Comparison of ENCODE assay signal across 18 cellular contexts in the genomic region with DNA sequence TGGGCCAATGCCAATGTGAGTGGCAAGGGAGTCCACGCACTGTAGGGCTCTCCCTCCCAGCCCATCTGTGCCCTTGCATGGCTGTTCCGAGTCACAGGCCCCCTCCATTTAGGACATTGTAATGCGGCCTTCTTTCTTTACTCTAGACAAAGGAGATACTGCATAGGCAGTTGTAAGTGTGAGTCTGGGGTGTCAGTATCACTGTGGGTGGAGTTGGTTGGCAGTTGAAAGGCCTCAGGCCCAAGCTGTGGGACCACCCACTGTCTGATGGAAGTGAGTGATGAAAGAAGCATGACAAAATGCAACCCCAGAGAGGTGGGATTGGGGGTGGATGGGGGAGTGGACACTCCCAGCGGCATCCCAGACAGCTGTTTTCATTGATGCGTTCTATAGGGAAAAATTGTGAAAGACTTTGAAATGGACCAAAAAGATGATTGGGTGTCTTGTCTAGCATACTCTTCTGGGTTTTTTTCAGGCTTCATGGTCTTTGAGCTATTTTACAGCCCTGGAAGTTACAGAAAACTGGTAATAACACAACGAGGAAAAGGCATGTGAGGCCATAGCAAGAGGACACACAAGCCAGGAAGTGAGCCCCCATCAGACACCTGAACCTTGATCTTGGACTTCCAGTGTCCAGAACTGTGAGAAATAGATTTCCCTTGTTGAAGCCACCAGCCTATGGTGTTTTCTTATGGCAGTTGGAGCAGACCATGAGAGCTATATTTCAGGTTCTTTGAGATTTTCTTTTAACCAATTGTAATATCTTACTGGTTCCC.
DNase-seq lines count a peak whose midpoint lies in the region; ATAC-seq and TF ChIP-seq lines count a peak whose summit lies in the region.
"Had no signal": no experiment of that assay in that cellular context is flagged by ENCODE, and none has a peak within 500 bp of the region (broad histone marks: within the 10 kb centered on the region; RNA-seq: fewer than 3 reads in every experiment).

No MANE protein-coding gene starts in this region.

- no peaks in the 10 kb centered on the region for H3K9me3 ChIP-seq in RWPE2 (ENCODE audit: severe bottlenecking)
- H3K9me3 ChIP-seq: A549 had no signal

- H3K27ac Mint-ChIP-seq in GM23338, result 0 out of 2 replicates have a peak overlapping the region, but pooled peaks have one; percentile 60
- H3K27ac Mint-ChIP-seq: CD4-positive, CD25-positive, alpha-beta regulatory T cell had no signal

- no peak overlapping the region for H3K4me2 ChIP-seq in GM23338

- H3K4me3 ChIP-seq in GM23338 (no peak overlapping the region), RWPE2 (ENCODE audit: severe bottlenecking) (no peak overlapping the region)
- H3K4me3 ChIP-seq: A549 had no signal

- H3K4me1 ChIP-seq in GM23338 (ENCODE audit: insufficient read depth), result peaks cover 18% of the 10 kb centered on the region; the same call in 1 of the 2 replicates
- H3K4me1 ChIP-seq in RWPE2 (ENCODE audit: insufficient read depth, poor library complexity, severe bottlenecking), result peaks cover 12% of the 10 kb centered on the region

- no peaks in the 10 kb centered on the region for H3K9me2 ChIP-seq in GM23338 (ENCODE audit: insufficient read depth)

- no peaks in the 10 kb centered on the region for H4K20me1 ChIP-seq in GM23338 (replicated peaks; ENCODE audit: insufficient read depth)

- peaks cover 34% of the 10 kb centered on the region for H3K4me1 Mint-ChIP-seq in GM23338

- intact Hi-C loops in posterior vena cava (cut with DNase I), result no loop called here

- H3K36me3 Mint-ChIP-seq in GM23338 (ENCODE audit: low read depth), result no peaks in the 10 kb centered on the region
- H3K36me3 Mint-ChIP-seq: CD4-positive, CD25-positive, alpha-beta regulatory T cell had no signal

- H3K27me3 Mint-ChIP-seq in GM23338 (ENCODE audit: insufficient read depth, low read depth, poor library complexity), result peaks cover 19% of the 10 kb centered on the region
- H3K27me3 Mint-ChIP-seq: CD4-positive, CD25-positive, alpha-beta regulatory T cell had no signal

- H3F3A ChIP-seq in GM23338 (replicated peaks; ENCODE audit: low read depth), result no peaks in the 10 kb centered on the region

- H3K79me2 ChIP-seq in GM23338 (replicated peaks; ENCODE audit: insufficient read depth), result no peaks in the 10 kb centered on the region

- DNase-seq in GM23338 (ENCODE audit: low spot score) (no peak), RWPE2 (ENCODE audit: low spot score) (no peak), posterior vena cava (ENCODE audit: low spot score) (peak; percentile 48), COLO829 (ENCODE audit: low spot score) (no peak), NCI-H146 treated with DMSO at 0.1 percent for 48 hours (lab: John Stamatoyannopoulos, UW; ENCODE audit: unreplicated experiment) (no peak)
- DNase-seq: Calu3; CD4-positive, CD25-positive, alpha-beta regulatory T cell; DMS53; KBM-7; NCI-H1417 treated with DMSO at 0.1 percent for 48 hours; NCI-H2029 treated with DMSO at 0.1 percent for 48 hours; NCI-H2171 treated with DMSO at 0.1 percent for 48 hours; NCI-H446 treated with DMSO at 0.1 percent for 48 hours; NK-92 treated with Interleukin-12 subunit alpha and Interleukin-12 subunit beta, amount 100 ng/mL, for 24 hours had no signal

- peak; percentile 77 for ATAC-seq in GM23338
- no peak for ATAC-seq in RWPE2 (ENCODE audit: low read depth)
- ATAC-seq in GM19395 (IDR thresholded peaks at IDR 0.05; ENCODE audit: unreplicated experiment), result no peak
- ATAC-seq in HG02623 (IDR thresholded peaks at IDR 0.05; ENCODE audit: unreplicated experiment), result no peak

- H3K27ac ChIP-seq in GM23338 (ENCODE audit: low read depth) (no peak overlapping the region), RWPE2 (ENCODE audit: poor library complexity, severe bottlenecking) (peak overlapping the region; percentile 73), cingulate gyrus (ENCODE audit: low read depth, low read length) (peak overlapping the region; percentile 79)

- no peak overlapping the region for H3K4me3 Mint-ChIP-seq in GM23338
- H3K4me3 Mint-ChIP-seq: CD4-positive, CD25-positive, alpha-beta regulatory T cell had no signal

- no peaks in the 10 kb centered on the region for H3K27me3 ChIP-seq in GM23338 (ENCODE audit: insufficient read depth)
- H3K27me3 ChIP-seq in RWPE2 (ENCODE audit: insufficient read depth, poor library complexity, severe bottlenecking), result no peaks in the 10 kb centered on the region

- H2AFZ ChIP-seq in GM23338, result no peak overlapping the region

- H3K9me3 Mint-ChIP-seq in GM23338, result no peaks in the 10 kb centered on the region; the same call in 2 of the 3 replicates

- H3K36me3 ChIP-seq in GM23338 (ENCODE audit: insufficient read depth), result no peaks in the 10 kb centered on the region
- no peaks in the 10 kb centered on the region for H3K36me3 ChIP-seq in RWPE2 (ENCODE audit: low read depth)

- TF ChIP-seq CTCF in GM23338 (conservative IDR thresholded peaks at IDR 0.05; ENCODE audit: low read depth in 2 of 2) (no peak), RWPE2 (IDR thresholded peaks at IDR 0.05; ENCODE audit: poor library complexity, severe bottlenecking) (no peak)

TF ChIP-seq in GM23338, 12 proteins besides CTCF, POLR2A, EP300 and RAD21 (continues in another document):
- TF ChIP-seq, protein P1, sequence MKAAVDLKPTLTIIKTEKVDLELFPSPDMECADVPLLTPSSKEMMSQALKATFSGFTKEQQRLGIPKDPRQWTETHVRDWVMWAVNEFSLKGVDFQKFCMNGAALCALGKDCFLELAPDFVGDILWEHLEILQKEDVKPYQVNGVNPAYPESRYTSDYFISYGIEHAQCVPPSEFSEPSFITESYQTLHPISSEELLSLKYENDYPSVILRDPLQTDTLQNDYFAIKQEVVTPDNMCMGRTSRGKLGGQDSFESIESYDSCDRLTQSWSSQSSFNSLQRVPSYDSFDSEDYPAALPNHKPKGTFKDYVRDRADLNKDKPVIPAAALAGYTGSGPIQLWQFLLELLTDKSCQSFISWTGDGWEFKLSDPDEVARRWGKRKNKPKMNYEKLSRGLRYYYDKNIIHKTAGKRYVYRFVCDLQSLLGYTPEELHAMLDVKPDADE (IDR thresholded peaks at IDR 0.05), result no peak
- TF ChIP-seq ZNF114 (CRISPR knock-in tag; IDR thresholded peaks at IDR 0.05) (no peak), EZH2 (IDR thresholded peaks at IDR 0.05; ENCODE audit: low read depth, unreplicated experiment) (no peak), ZNF331 (CRISPR knock-in tag; IDR thresholded peaks at IDR 0.05; ENCODE audit: low read depth) (no peak), JUNB (IDR thresholded peaks at IDR 0.05; ENCODE audit: unreplicated experiment) (no peak), POLR2AphosphoS5 (IDR thresholded peaks at IDR 0.05; ENCODE audit: low read depth) (no peak), CREB1 (CRISPR knock-in tag; IDR thresholded peaks at IDR 0.05; ENCODE audit: low read depth) (no peak), STAT1 (IDR thresholded peaks at IDR 0.05; ENCODE audit: unreplicated experiment) (no peak)
- TF ChIP-seq, protein P2, sequence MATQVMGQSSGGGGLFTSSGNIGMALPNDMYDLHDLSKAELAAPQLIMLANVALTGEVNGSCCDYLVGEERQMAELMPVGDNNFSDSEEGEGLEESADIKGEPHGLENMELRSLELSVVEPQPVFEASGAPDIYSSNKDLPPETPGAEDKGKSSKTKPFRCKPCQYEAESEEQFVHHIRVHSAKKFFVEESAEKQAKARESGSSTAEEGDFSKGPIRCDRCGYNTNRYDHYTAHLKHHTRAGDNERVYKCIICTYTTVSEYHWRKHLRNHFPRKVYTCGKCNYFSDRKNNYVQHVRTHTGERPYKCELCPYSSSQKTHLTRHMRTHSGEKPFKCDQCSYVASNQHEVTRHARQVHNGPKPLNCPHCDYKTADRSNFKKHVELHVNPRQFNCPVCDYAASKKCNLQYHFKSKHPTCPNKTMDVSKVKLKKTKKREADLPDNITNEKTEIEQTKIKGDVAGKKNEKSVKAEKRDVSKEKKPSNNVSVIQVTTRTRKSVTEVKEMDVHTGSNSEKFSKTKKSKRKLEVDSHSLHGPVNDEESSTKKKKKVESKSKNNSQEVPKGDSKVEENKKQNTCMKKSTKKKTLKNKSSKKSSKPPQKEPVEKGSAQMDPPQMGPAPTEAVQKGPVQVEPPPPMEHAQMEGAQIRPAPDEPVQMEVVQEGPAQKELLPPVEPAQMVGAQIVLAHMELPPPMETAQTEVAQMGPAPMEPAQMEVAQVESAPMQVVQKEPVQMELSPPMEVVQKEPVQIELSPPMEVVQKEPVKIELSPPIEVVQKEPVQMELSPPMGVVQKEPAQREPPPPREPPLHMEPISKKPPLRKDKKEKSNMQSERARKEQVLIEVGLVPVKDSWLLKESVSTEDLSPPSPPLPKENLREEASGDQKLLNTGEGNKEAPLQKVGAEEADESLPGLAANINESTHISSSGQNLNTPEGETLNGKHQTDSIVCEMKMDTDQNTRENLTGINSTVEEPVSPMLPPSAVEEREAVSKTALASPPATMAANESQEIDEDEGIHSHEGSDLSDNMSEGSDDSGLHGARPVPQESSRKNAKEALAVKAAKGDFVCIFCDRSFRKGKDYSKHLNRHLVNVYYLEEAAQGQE (IDR thresholded peaks at IDR 0.05; ENCODE audit: unreplicated experiment), result no peak
